In the genomic region with DNA sequence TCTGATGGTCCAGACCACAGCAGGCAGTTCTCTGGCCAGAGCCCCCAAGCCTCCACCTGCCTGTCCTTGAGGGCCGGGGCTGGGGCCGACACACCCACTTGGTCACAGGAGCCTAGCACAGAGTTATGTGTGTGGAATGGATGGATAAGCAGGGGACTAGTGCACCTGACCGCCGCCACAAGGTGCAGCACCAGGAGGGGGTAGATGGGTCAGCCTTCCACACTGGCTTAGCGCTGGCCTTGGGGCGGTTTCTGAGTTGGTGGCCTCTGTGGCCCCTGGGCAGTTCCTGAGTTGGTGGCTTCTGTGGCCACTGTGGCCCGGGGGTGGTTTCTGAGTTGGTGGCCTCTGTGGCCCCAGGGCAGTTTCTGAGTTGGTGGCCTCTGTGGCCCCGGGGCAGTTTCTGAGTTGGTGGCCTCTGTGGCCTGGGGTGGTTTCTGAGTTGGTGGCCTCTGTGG, we compare ENCODE assay signal across 18 cellular contexts.
"Had no signal": no experiment of that assay in that cellular context is flagged by ENCODE, and none has a peak within 500 bp of the region (broad histone marks: within the 10 kb centered on the region; RNA-seq: fewer than 3 reads in every experiment).

No MANE protein-coding gene starts in this region.

- H3K36me3 ChIP-seq: neutrophil, right lobe of liver, upper lobe of right lung had no signal

- H3K4me1 ChIP-seq: psoas muscle, right lobe of liver, upper lobe of right lung had no signal

- H3K27ac ChIP-seq: epithelial cell of prostate, esophagus muscularis mucosa, neutrophil, psoas muscle, right lobe of liver, testis, tibial nerve, upper lobe of right lung had no signal

- ATAC-seq: naive thymus-derived CD4-positive, alpha-beta T cell; psoas muscle; right lobe of liver; stimulated activated naive B cell treated with anti-CD40 and anti-IgM and Interleukin-4, amounts not matched to agents 10 μg/mL and 1 μg/mL and 100 μg/mL, for 72 hours; stimulated activated naive CD8-positive, alpha-beta T cell treated with anti-CD3 and anti-CD28 coated beads, Interleukin-15, amount 100 ng/mL, for 72 hours; upper lobe of right lung had no signal

- DNase-seq: central memory CD4-positive, alpha-beta T cell; effector memory CD4-positive, alpha-beta T cell; mammary epithelial cell; psoas muscle; retina; stimulated activated CD4-positive, alpha-beta T cell treated with anti-CD3 and anti-CD28 coated beads, Interleukin-2, amount 100 ng/mL, for 24 hours; stimulated activated CD4-positive, alpha-beta T cell treated with anti-CD3 and anti-CD28 coated beads, Interleukin-4, amount 100 ng/mL, for 4 hours; stimulated activated naive B cell treated with anti-CD40 and anti-IgM and Interleukin-4, amounts not matched to agents 10 μg/mL and 1 μg/mL and 100 μg/mL, for 72 hours; stimulated activated naive CD8-positive, alpha-beta T cell treated with anti-CD3 and anti-CD28 coated beads, Interleukin-15, amount 100 ng/mL, for 72 hours; testis; upper lobe of right lung had no signal

- H3K27me3 ChIP-seq: esophagus muscularis mucosa, neutrophil, right lobe of liver, testis, tibial nerve, upper lobe of right lung had no signal

- H3K9me3 ChIP-seq: esophagus muscularis mucosa, neutrophil, psoas muscle, right lobe of liver, testis, tibial nerve, upper lobe of right lung had no signal

- FAIRE-seq: endometrium had no signal

- H3K4me3 ChIP-seq: esophagus muscularis mucosa, psoas muscle, right lobe of liver, testis, tibial nerve, upper lobe of right lung had no signal
